16 cellular contexts compared by ENCODE assay signal in genomic region chr7:104962781-104963180, GRCh38. TPM values are rescaled to one million over a fixed set of nuclear protein-coding genes. Genes with fewer than 3 reads are reported as not detected.
DNase-seq lines count a peak whose midpoint lies in the region; ATAC-seq and TF ChIP-seq lines count a peak whose summit lies in the region.
"Had no signal": no experiment of that assay in that cellular context is flagged by ENCODE, and none has a peak within 500 bp of the region (broad histone marks: within the 10 kb centered on the region; RNA-seq: fewer than 3 reads in every experiment).

No MANE protein-coding gene starts in this region.

- H3K36me3 Mint-ChIP-seq in MCF 10A (ENCODE audit: insufficient read depth, unreplicated experiment) (peaks cover 6% of the 10 kb centered on the region), activated B cell treated with CpG ODN at 0.5 μM for 24 hours (ENCODE audit: low read depth) (peaks cover 54% of the 10 kb centered on the region), immature natural killer cell (peaks cover 14 to 24% (median 19%) of the 10 kb centered on the region in 3 donors)

- H3K4me1 Mint-ChIP-seq in MCF 10A (ENCODE audit: insufficient read depth, unreplicated experiment), result peaks cover 17% of the 10 kb centered on the region
- H3K4me1 Mint-ChIP-seq in activated B cell treated with CpG ODN at 0.5 μM for 24 hours, result peaks cover 44% of the 10 kb centered on the region
- H3K4me1 Mint-ChIP-seq in immature natural killer cell, result peaks cover under 1 to 5% of the 10 kb centered on the region in 2 donors

- H3K4me3 Mint-ChIP-seq in MCF 10A (ENCODE audit: unreplicated experiment), result no peak overlapping the region
- no peak overlapping the region for H3K4me3 Mint-ChIP-seq in activated B cell treated with CpG ODN at 0.5 μM for 24 hours
- no peak overlapping the region for H3K4me3 Mint-ChIP-seq in immature natural killer cell
- H3K4me3 Mint-ChIP-seq: activated CD4-positive, alpha-beta T cell treated with anti-CD3 and anti-CD28 coated beads, Interleukin-2, amount 10 ng/mL, durations not matched to agents 7 days and 5 days had no signal

- H3K4me1 ChIP-seq in breast epithelium (no peaks in the 10 kb centered on the region), upper lobe of left lung (peaks cover 13 to 52% (median 42%) of the 10 kb centered on the region in 4 donors)

- H3K27me3 Mint-ChIP-seq in MCF 10A (ENCODE audit: insufficient read depth, unreplicated experiment), result no peaks in the 10 kb centered on the region
- H3K27me3 Mint-ChIP-seq in activated B cell treated with CpG ODN at 0.5 μM for 24 hours, result no peaks in the 10 kb centered on the region
- peaks cover 0 to 4% (median 0%) of the 10 kb centered on the region in 3 donors for H3K27me3 Mint-ChIP-seq in immature natural killer cell (ENCODE audit: low read depth in 3 of 3)
- H3K27me3 Mint-ChIP-seq: activated CD4-positive, alpha-beta T cell treated with anti-CD3 and anti-CD28 coated beads, Interleukin-2, amount 10 ng/mL, durations not matched to agents 7 days and 5 days; naive thymus-derived CD4-positive, alpha-beta T cell had no signal

- H3K36me3 ChIP-seq in breast epithelium (no peaks in the 10 kb centered on the region), upper lobe of left lung (no peaks in the 10 kb centered on the region)

- TF ChIP-seq POLR2A in breast epithelium (IDR thresholded peaks at IDR 0.05), result no peak
- no peak for TF ChIP-seq POLR2A in upper lobe of left lung (IDR thresholded peaks at IDR 0.05)

- BruUV-seq in MCF 10A (replicated peaks; lab: Mats Ljungman, UMichigan), result no TSS peak

- no peak for TF ChIP-seq EP300 in upper lobe of left lung (IDR thresholded peaks at IDR 0.05)

- WGBS in upper lobe of left lung, 2 donors, result 54 to 80% methylated on average over 3 of the region's 3 CpGs

- H3K27me3 ChIP-seq in breast epithelium (no peaks in the 10 kb centered on the region), upper lobe of left lung (no peaks in the 10 kb centered on the region)

- H3K27ac ChIP-seq in breast epithelium, result peak overlapping the region in 1 of 2 donors; percentile 48
- peak overlapping the region in 3 of 4 donors; percentile 68 to 76 (median 75) for H3K27ac ChIP-seq in upper lobe of left lung

- no peaks in the 10 kb centered on the region for H3K9me3 ChIP-seq in breast epithelium
- no peaks in the 10 kb centered on the region for H3K9me3 ChIP-seq in upper lobe of left lung

- ATAC-seq in activated B cell treated with CpG ODN at 0.5 μM for 24 hours (ENCODE audit: low read depth) (peak; percentile 77), upper lobe of left lung (ENCODE audit: low FRiP score in 2 of 2) (no peak), sciatic nerve (no peak)
- ATAC-seq: left cardiac atrium; naive thymus-derived CD4-positive, alpha-beta T cell had no signal

- H3K4me3 ChIP-seq in breast epithelium (no peak overlapping the region), upper lobe of left lung (no peak overlapping the region)

- DNase-seq in MCF 10A (ENCODE audit: unreplicated experiment) (peak; percentile 73), breast epithelium (ENCODE audit: low spot score in 2 of 2) (no peak), activated B cell treated with CpG ODN at 0.5 μM for 24 hours (no peak), glomerular visceral epithelial cell (ENCODE audit: extremely low spot score) (peak; percentile 47), upper lobe of left lung (no peak), sciatic nerve (ENCODE audit: low spot score) (no peak), immature natural killer cell (no peak), GM19240 (ENCODE audit: insufficient read length, low spot score) (no peak)
- DNase-seq: activated CD4-positive, alpha-beta T cell treated with anti-CD3 and anti-CD28 coated beads, Interleukin-2, amount 10 ng/mL, durations not matched to agents 7 days and 5 days; dermis blood vessel endothelial cell; DND-41; foreskin melanocyte; left cardiac atrium; naive thymus-derived CD4-positive, alpha-beta T cell; NCI-H1930; SW 1271 had no signal

- TF ChIP-seq CTCF in MCF 10A (IDR thresholded peaks at IDR 0.05; ENCODE audit: unreplicated experiment) (no peak), breast epithelium (IDR thresholded peaks at IDR 0.05) (no peak), activated B cell treated with CpG ODN at 0.5 μM for 24 hours (IDR thresholded peaks at IDR 0.05) (no peak), upper lobe of left lung (IDR thresholded peaks at IDR 0.05) (no peak)

- POLR2A ChIA-PET in MCF 10A (lab: Yijun Ruan, JAX), result interaction anchor here (1.1 to 9.5 kb wide), 5 partner anchors 10 to 1103 kb away, joined by 3 to 87 read pairs (median 9); partner anchors contain the start of gene KMT2E
- POLR2A ChIA-PET in activated B cell treated with CpG ODN at 0.5 μM for 24 hours (lab: Charles Lee), result interaction anchor here (1.2 kb wide), 1 partner anchor 18 kb away, joined by 4 read pairs; no protein-coding TSS in a partner anchor

- H3K9me3 Mint-ChIP-seq in MCF 10A (ENCODE audit: unreplicated experiment), result no peaks in the 10 kb centered on the region
- no peaks in the 10 kb centered on the region for H3K9me3 Mint-ChIP-seq in activated B cell treated with CpG ODN at 0.5 μM for 24 hours
- no peaks in the 10 kb centered on the region for H3K9me3 Mint-ChIP-seq in immature natural killer cell

- H3K27ac Mint-ChIP-seq in MCF 10A (ENCODE audit: low read depth, unreplicated experiment) (peak overlapping the region; percentile 68), activated B cell treated with CpG ODN at 0.5 μM for 24 hours (peak overlapping the region; percentile 76), immature natural killer cell (peak overlapping the region in 3 of 6 donors; percentile 17 to 78 (median 52))
- H3K27ac Mint-ChIP-seq: activated CD4-positive, alpha-beta T cell treated with anti-CD3 and anti-CD28 coated beads, Interleukin-2, amount 10 ng/mL, durations not matched to agents 7 days and 5 days had no signal

- intact Hi-C loops in MCF 10A (cut with micrococcal nuclease), result no loop called here
- intact Hi-C loops in breast epithelium (cut with DNase I; ENCODE audit: low total_unique reads), result no loop called here
- intact Hi-C loops in activated B cell treated with CpG ODN at 0.5 μM for 24 hours (cut with micrococcal nuclease), result no loop called here
- intact Hi-C loops in sciatic nerve (cut with DNase I), result no loop called here

- CTCF ChIA-PET in MCF 10A (lab: Yijun Ruan, JAX), result interaction anchor here (0.6 to 4.2 kb wide), 7 partner anchors 8 to 42 kb away, joined by 3 to 22 read pairs (median 4); no protein-coding TSS in a partner anchor
- CTCF ChIA-PET in activated B cell treated with CpG ODN at 0.5 μM for 24 hours (lab: Charles Lee), result interaction anchor here (1.4 to 1.7 kb wide), 2 partner anchors 18 to 39 kb away, joined by 3 to 4 read pairs; no protein-coding TSS in a partner anchor

RNA-seq across cellular contexts. Expression of gene KMT2E, which starts 51.2 kb away (rescaled TPM):
- 49.7 and 53.1 TPM in 2 replicates for total RNA-seq in MCF 10A (2022)
- 100 to 1,000 TPM in 2 of 3 donors, 10 to 100 TPM in 1; 88.2 to 184 (median 168) TPM for total RNA-seq in breast epithelium
- 164 and 183 TPM in 2 replicates for total RNA-seq in activated B cell treated with CpG ODN at 0.5 μM for 24 hours
- 100 to 1,000 TPM in 3 of 6 donors, 10 to 100 TPM in 3; 77.3 to 182 (median 105) TPM for total RNA-seq in upper lobe of left lung
- 161 TPM for total RNA-seq in sciatic nerve
- 100 to 1,000 TPM in 2 of 3 donors, 10 to 100 TPM in 1; 74.3 to 234 (median 114) TPM for polyA plus RNA-seq in immature natural killer cell

Comparison
In these comparisons a context has a peak if more than half of its experiments do, and no peak if none do; other contexts are left out.
1. DNase-seq: peak in MCF 10A (single experiment) and glomerular visceral epithelial cell (single experiment); none in breast epithelium (0 of 2), activated B cell treated with CpG ODN at 0.5 μM for 24 hours (single experiment), upper lobe of left lung (0 of 2), sciatic nerve (single experiment), immature natural killer cell (0 of 3) and GM19240 (single experiment).